ENCODE assay signal across 8 cellular contexts in genomic region chr4:76307670-76308014, GRCh38. TPM values are rescaled to one million over a fixed set of nuclear protein-coding genes. Genes with fewer than 3 reads are reported as not detected.
DNase-seq lines count a peak whose midpoint lies in the region; ATAC-seq, FAIRE-seq and TF ChIP-seq lines count a peak whose summit lies in the region.

No MANE protein-coding gene starts in this region.

- H3K79me2 ChIP-seq in ACC112 (ENCODE audit: control insufficient read depth, insufficient read depth, low read length, unreplicated experiment) (peaks cover 43% of the 10 kb centered on the region), Loucy (ENCODE audit: insufficient read depth, low read length) (peaks cover 55% of the 10 kb centered on the region)

- H4K20me1 ChIP-seq in Loucy (ENCODE audit: insufficient read depth, low read length, poor library complexity, severe bottlenecking): peaks cover 7% of the 10 kb centered on the region

- H3K9me2 ChIP-seq in Loucy (replicated peaks; ENCODE audit: low read depth, low read length): no peaks in the 10 kb centered on the region

- no peak for DNase-seq in EL
- no peak for DNase-seq in frontal cortex (ENCODE audit: low spot score in 2 of 2)

- H3K9me3 ChIP-seq in Loucy (ENCODE audit: insufficient read depth, low read depth, low read length) (no peaks in the 10 kb centered on the region), endocrine pancreas (ENCODE audit: control insufficient read depth, low read length) (no peaks in the 10 kb centered on the region), muscle layer of duodenum (ENCODE audit: control insufficient read depth in 1 of 2, low read length in 2 of 2) (no peaks in the 10 kb centered on the region)

- FAIRE-seq in frontal cortex (lab: Jason Lieb, UNC): no peak

- H3K27me3 ChIP-seq in ACC112 (ENCODE audit: insufficient read depth, low read length) (no peaks in the 10 kb centered on the region), Loucy (ENCODE audit: insufficient read depth, low read length, poor library complexity, severe bottlenecking) (no peaks in the 10 kb centered on the region), endocrine pancreas (ENCODE audit: control insufficient read depth, insufficient read depth, low read length) (no peaks in the 10 kb centered on the region), muscle layer of duodenum (ENCODE audit: low read depth, low read length) (no peaks in the 10 kb centered on the region)

- peak overlapping the region; percentile 86 for H3K4me2 ChIP-seq in Loucy (ENCODE audit: low read depth, low read length, poor library complexity, severe bottlenecking)

- TF ChIP-seq CTCF in Loucy (conservative IDR thresholded peaks at IDR 0.05; ENCODE audit: low read length): no peak

- peak overlapping the region; percentile 90 for H3K9ac ChIP-seq in Loucy (ENCODE audit: low read depth, low read length, poor library complexity, severe bottlenecking)
- H3K9ac ChIP-seq in endocrine pancreas (ENCODE audit: control insufficient read depth, insufficient read depth, low read length): peak overlapping the region; percentile 49

- no peak overlapping the region for H3K27ac ChIP-seq in ACC112 (ENCODE audit: low read depth, low read length)
- peak overlapping the region; percentile 42 for H3K27ac ChIP-seq in muscle layer of duodenum (ENCODE audit: low read length)

- H2AFZ ChIP-seq in ACC112 (ENCODE audit: low read length, unreplicated experiment): peak overlapping the region; percentile 16
- H2AFZ ChIP-seq in Loucy (ENCODE audit: low read length): no peak overlapping the region

- H3K4me1 ChIP-seq in ACC112 (ENCODE audit: control insufficient read depth, insufficient read depth, low read length, unreplicated experiment) (peaks cover 23% of the 10 kb centered on the region), Loucy (ENCODE audit: insufficient read depth, low read length, poor library complexity, severe bottlenecking) (peaks cover 60% of the 10 kb centered on the region), endocrine pancreas (ENCODE audit: control insufficient read depth, insufficient read depth, low read length) (peaks cover 9% of the 10 kb centered on the region), muscle layer of duodenum (ENCODE audit: control insufficient read depth in 1 of 2, insufficient read depth in 2 of 2, low read length in 2 of 2) (peaks cover 15 to 17% of the 10 kb centered on the region in 2 donors)

- ATAC-seq in GM21367 (IDR thresholded peaks at IDR 0.05; ENCODE audit: unreplicated experiment) (no peak), HG02759 (IDR thresholded peaks at IDR 0.05; ENCODE audit: unreplicated experiment) (no peak)

- H3F3A ChIP-seq in Loucy (ENCODE audit: low read depth): no peaks in the 10 kb centered on the region

- 0 out of 2 replicates have a peak, but pooled peaks cover 7% of the 10 kb centered on the region for H3K36me3 ChIP-seq in ACC112 (ENCODE audit: insufficient read depth, low read length)
- H3K36me3 ChIP-seq in Loucy (ENCODE audit: insufficient read depth, low read length): no peaks in the 10 kb centered on the region
- no peaks in the 10 kb centered on the region for H3K36me3 ChIP-seq in endocrine pancreas (ENCODE audit: control insufficient read depth, insufficient read depth, low read length)
- peaks cover 8% of the 10 kb centered on the region in 2 donors for H3K36me3 ChIP-seq in muscle layer of duodenum (ENCODE audit: control insufficient read depth in 1 of 2, insufficient read depth in 2 of 2, low read length in 2 of 2)

- H3K4me3 ChIP-seq in ACC112 (ENCODE audit: low read depth, low read length): peak overlapping the region; percentile 86
- peak overlapping the region; percentile 97 for H3K4me3 ChIP-seq in Loucy (ENCODE audit: low read length, poor library complexity, severe bottlenecking)
- peak overlapping the region; percentile 72 for H3K4me3 ChIP-seq in endocrine pancreas (ENCODE audit: control insufficient read depth, insufficient read depth, low read length)
- H3K4me3 ChIP-seq in muscle layer of duodenum (ENCODE audit: low read depth in 1 of 2, low read length in 2 of 2): peak overlapping the region; percentile 78 to 91

RNA-seq across cellular contexts. Expression of gene STBD1, which starts 1.1 kb away (rescaled TPM):
- total RNA-seq in frontal cortex: 0.41 TPM

RNA-seq across cellular contexts. Expression of gene FAM47E, which starts 56.1 kb away (rescaled TPM):
- 4.1 TPM for total RNA-seq in frontal cortex
